8 cellular contexts compared by ENCODE assay signal in genomic region chr4:15149842-15150592, GRCh38.
DNase-seq lines count a peak whose midpoint lies in the region; ATAC-seq and TF ChIP-seq lines count a peak whose summit lies in the region.

No MANE protein-coding gene starts in this region.

- H3K36me3 ChIP-seq in PC-3 (ENCODE audit: low read depth, low read length) (no peaks in the 10 kb centered on the region), mesenchymal stem cell (ENCODE audit: control insufficient read depth in 1 of 2, insufficient read depth in 2 of 2, low read depth in 1 of 2, low read length in 2 of 2) (no peaks in the 10 kb centered on the region), aorta (ENCODE audit: control insufficient read depth in 1 of 2, insufficient read depth in 2 of 2, low read length in 1 of 2) (no peaks in the 10 kb centered on the region)

- H3K27me3 Mint-ChIP-seq in endothelial cell (ENCODE audit: unreplicated experiment), result peaks cover 7% of the 10 kb centered on the region
- peaks cover 6% of the 10 kb centered on the region for H3K27me3 Mint-ChIP-seq in T-helper 17 cell

- H3K4me3 Mint-ChIP-seq in endothelial cell (ENCODE audit: unreplicated experiment), result no peak overlapping the region
- H3K4me3 Mint-ChIP-seq in T-helper 17 cell, result no peak overlapping the region

- intact Hi-C loops in PC-3 (cut with micrococcal nuclease) (no loop called here), aorta (cut with DNase I) (loop anchor here in 1 of 2 donors (5.0 kb wide), 1 partner anchor 148 kb away; the partner anchor contains the start of gene CPEB2)

- peak overlapping the region; percentile 70 to 79 for H3K4ac ChIP-seq in mesenchymal stem cell (ENCODE audit: low read depth in 1 of 2, low read length in 2 of 2)

- H2BK15ac ChIP-seq in mesenchymal stem cell (ENCODE audit: low read depth, poor library complexity, severe bottlenecking), result no peak overlapping the region

- peak overlapping the region; percentile 47 for H2AK5ac ChIP-seq in mesenchymal stem cell (ENCODE audit: low read length, severe bottlenecking)

- peak overlapping the region; percentile 59 for H4K8ac ChIP-seq in mesenchymal stem cell (ENCODE audit: low read length)

- H2BK120ac ChIP-seq in mesenchymal stem cell (ENCODE audit: low read depth, low read length), result peak overlapping the region; percentile 9

- H3K36me3 Mint-ChIP-seq in endothelial cell (ENCODE audit: low read depth, unreplicated experiment), result no peaks in the 10 kb centered on the region
- H3K36me3 Mint-ChIP-seq in T-helper 17 cell (ENCODE audit: low read depth), result no peaks in the 10 kb centered on the region

- H3K18ac ChIP-seq in mesenchymal stem cell (ENCODE audit: low read depth in 1 of 2, low read length in 2 of 2), result peak overlapping the region; percentile 67 to 72

- no peak overlapping the region for H3K23ac ChIP-seq in mesenchymal stem cell (ENCODE audit: low read length in 2 of 2)

- H3K4me1 Mint-ChIP-seq in endothelial cell (ENCODE audit: unreplicated experiment), result peaks cover 14% of the 10 kb centered on the region
- no peaks in the 10 kb centered on the region for H3K4me1 Mint-ChIP-seq in T-helper 17 cell

- H3K14ac ChIP-seq in mesenchymal stem cell (ENCODE audit: low read length in 2 of 2), result no peak overlapping the region

- 37% methylated on average over 9 of the region's 9 CpGs for WGBS in mesenchymal stem cell
- 29 to 30% methylated on average over 9 of the region's 9 CpGs for WGBS in aorta, 2 donors

- CTCF ChIA-PET in PC-3 (lab: Charles Lee), result no interaction called here

- H3K9me3 ChIP-seq in PC-3 (ENCODE audit: low read length), result no peaks in the 10 kb centered on the region
- no peaks in the 10 kb centered on the region for H3K9me3 ChIP-seq in mesenchymal stem cell (ENCODE audit: control insufficient read depth, low read length)
- no peaks in the 10 kb centered on the region for H3K9me3 ChIP-seq in aorta (ENCODE audit: control insufficient read depth, low read length)
- H3K9me3 ChIP-seq in T-helper 17 cell (ENCODE audit: control insufficient read depth, low read length, poor library complexity, severe bottlenecking), result no peaks in the 10 kb centered on the region

- H3K4me1 ChIP-seq in PC-3 (ENCODE audit: insufficient read depth, low read length) (peaks cover 22% of the 10 kb centered on the region), mesenchymal stem cell (ENCODE audit: control insufficient read depth, insufficient read depth, low read depth, low read length) (peaks cover 17% of the 10 kb centered on the region), aorta (ENCODE audit: control insufficient read depth in 1 of 2, insufficient read depth in 2 of 2, low read length in 2 of 2) (peaks cover 2 to 7% of the 10 kb centered on the region in 2 donors)

- H3K27me3 ChIP-seq in PC-3 (ENCODE audit: low read length) (no peaks in the 10 kb centered on the region), mesenchymal stem cell (ENCODE audit: control insufficient read depth in 1 of 2, insufficient read depth in 1 of 2, low read length in 2 of 2) (no peaks in the 10 kb centered on the region), aorta (ENCODE audit: control insufficient read depth in 1 of 2, insufficient read depth in 2 of 2, low read length in 1 of 2) (no peaks in the 10 kb centered on the region)

- H3K9ac ChIP-seq in PC-3 (ENCODE audit: low read length) (peak overlapping the region; percentile 37; the same call in 1 of the 2 replicates), mesenchymal stem cell (ENCODE audit: low read length) (peak overlapping the region; percentile 68)

- H3K79me1 ChIP-seq in mesenchymal stem cell (replicated peaks; ENCODE audit: low read length, poor library complexity, severe bottlenecking), result no peaks in the 10 kb centered on the region

- ATAC-seq in HG03439 (IDR thresholded peaks at IDR 0.05; ENCODE audit: unreplicated experiment) (peak; percentile 74), PC-3 (peak; percentile 90), aorta (ENCODE audit: low FRiP score) (peak; percentile 93), T-helper 17 cell (no peak)

- no peaks in the 10 kb centered on the region for H3K79me2 ChIP-seq in PC-3 (ENCODE audit: low read length)

- H2BK5ac ChIP-seq in mesenchymal stem cell (ENCODE audit: low read depth, low read length, poor library complexity, severe bottlenecking), result peak overlapping the region; percentile 4

- no peaks in the 10 kb centered on the region for H3F3A ChIP-seq in PC-3 (ENCODE audit: low read length, unreplicated experiment)

- no TSS peak for BruUV-seq in PC-3 (replicated peaks; lab: Mats Ljungman, UMichigan)

- H4K91ac ChIP-seq in mesenchymal stem cell (ENCODE audit: low read length), result peak overlapping the region; percentile 57

- peak overlapping the region; percentile 67 for H3K27ac ChIP-seq in PC-3 (ENCODE audit: low read length)
- H3K27ac ChIP-seq in mesenchymal stem cell (ENCODE audit: low read length, poor library complexity, severe bottlenecking), result peak overlapping the region; percentile 76
- H3K27ac ChIP-seq in aorta (ENCODE audit: low read depth in 1 of 2, low read length in 2 of 2), result peak overlapping the region in 1 of 2 donors; percentile 83

- no peaks in the 10 kb centered on the region for H4K20me1 ChIP-seq in PC-3 (ENCODE audit: low read length)

- DNase-seq in COLO668 (lab: John Stamatoyannopoulos, UW; ENCODE audit: unreplicated experiment) (peak; percentile 90), GM20000 (ENCODE audit: low spot score) (peak; percentile 59), PC-3 (peak; percentile 72), endothelial cell (ENCODE audit: low spot score) (peak; percentile 27), mesenchymal stem cell (peak; percentile 77), aorta (peak; percentile 87 to 88), T-helper 17 cell (no peak)

- H2BK12ac ChIP-seq in mesenchymal stem cell (ENCODE audit: low read length in 2 of 2), result peak overlapping the region; percentile 80 to 82

- H3K9me3 Mint-ChIP-seq in endothelial cell (ENCODE audit: unreplicated experiment), result no peaks in the 10 kb centered on the region

- H2AFZ ChIP-seq in PC-3 (ENCODE audit: low read length), result peak overlapping the region; percentile 74
- no peak overlapping the region for H2AFZ ChIP-seq in mesenchymal stem cell (ENCODE audit: low read depth, low read length)

- TF ChIP-seq CTCF in GM20000 (IDR thresholded peaks at IDR 0.05; ENCODE audit: extremely low read depth, missing control alignments) (no peak), PC-3 (conservative IDR thresholded peaks at IDR 0.05; ENCODE audit: low read depth, low read length) (no peak), endothelial cell (IDR thresholded peaks at IDR 0.05; ENCODE audit: unreplicated experiment) (no peak)

- POLR2A ChIA-PET in PC-3 (lab: Charles Lee; ENCODE audit: unreplicated experiment), result no interaction called here

- H3K4me2 ChIP-seq in PC-3 (ENCODE audit: low read length), result peak overlapping the region; percentile 60
- H3K4me2 ChIP-seq in mesenchymal stem cell (ENCODE audit: low read length, poor library complexity, severe bottlenecking), result peak overlapping the region; percentile 1

- no peaks in the 10 kb centered on the region for H3K9me2 ChIP-seq in PC-3 (replicated peaks; ENCODE audit: low read length)

- H3K27ac Mint-ChIP-seq in endothelial cell (ENCODE audit: unreplicated experiment), result no peak overlapping the region
- no peak overlapping the region for H3K27ac Mint-ChIP-seq in T-helper 17 cell

- H3K4me3 ChIP-seq in PC-3 (ENCODE audit: low read length), result no peak overlapping the region
- H3K4me3 ChIP-seq in mesenchymal stem cell (ENCODE audit: insufficient read depth in 1 of 2, low read depth in 1 of 2, low read length in 2 of 2), result no peak overlapping the region
- no peak overlapping the region for H3K4me3 ChIP-seq in aorta (ENCODE audit: low read length in 2 of 2)

Comparison
In these comparisons a context has a peak if more than half of its experiments do, and no peak if none do; other contexts are left out.
1. DNase-seq: peak in COLO668 (single experiment), GM20000 (single experiment), PC-3 (single experiment), endothelial cell (single experiment), mesenchymal stem cell (single experiment) and aorta (2 of 2); none in T-helper 17 cell (0 of 3).